In genomic region chr13:58991826-58992477, GRCh38 we compare ENCODE assay signal across 14 cellular contexts.
"Had no signal": no experiment of that assay in that cellular context is flagged by ENCODE, and none has a peak within 500 bp of the region (broad histone marks: within the 10 kb centered on the region; RNA-seq: fewer than 3 reads in every experiment).

No MANE protein-coding gene starts in this region.

- H3K36me3 ChIP-seq: ascending aorta, heart right ventricle, left ventricle myocardium inferior had no signal

- DNase-seq: activated CD4-positive, alpha-beta T cell treated with anti-CD3 and anti-CD28 coated beads for 4 hours; activated CD8-positive, alpha-beta T cell treated with anti-CD3 and anti-CD28 coated beads, Interleukin-2, amount 10 ng/mL, durations not matched to agents 7 days and 5 days; activated naive CD4-positive, alpha-beta T cell treated with Interleukin-2 at 50 U/mL for 16 hours; activated naive CD8-positive, alpha-beta T cell treated with anti-CD3 and anti-CD28 coated beads, Interleukin-2, amount 50 U/mL, for 24 hours; heart right ventricle; left ventricle myocardium inferior; mesendoderm; nephron progenitor cell; stimulated activated CD4-positive, alpha-beta T cell treated with anti-CD3 and anti-CD28 coated beads, Interleukin-15, amount 100 ng/mL, for 24 hours; stimulated activated CD4-positive, alpha-beta T cell treated with anti-CD3 and anti-CD28 coated beads, Interleukin-4, amount 100 ng/mL, for 4 hours; stimulated activated naive CD8-positive, alpha-beta T cell treated with anti-CD3 and anti-CD28 coated beads, Interleukin-15, amount 100 ng/mL, for 72 hours had no signal

- FAIRE-seq: frontal cortex, islet of Langerhans had no signal

- H3K27me3 ChIP-seq: ascending aorta, heart right ventricle had no signal

- H3K4me3 ChIP-seq: ascending aorta, heart right ventricle, left ventricle myocardium inferior had no signal

- ATAC-seq: activated CD8-positive, alpha-beta T cell treated with anti-CD3 and anti-CD28 coated beads, Interleukin-2, amount 10 ng/mL, durations not matched to agents 7 days and 5 days; activated naive CD8-positive, alpha-beta T cell treated with anti-CD3 and anti-CD28 coated beads, Interleukin-2, amount 50 U/mL, for 24 hours; heart right ventricle; stimulated activated naive CD8-positive, alpha-beta T cell treated with anti-CD3 and anti-CD28 coated beads, Interleukin-15, amount 100 ng/mL, for 72 hours had no signal
